ENCODE assay signal across 20 cellular contexts in the genomic region with DNA sequence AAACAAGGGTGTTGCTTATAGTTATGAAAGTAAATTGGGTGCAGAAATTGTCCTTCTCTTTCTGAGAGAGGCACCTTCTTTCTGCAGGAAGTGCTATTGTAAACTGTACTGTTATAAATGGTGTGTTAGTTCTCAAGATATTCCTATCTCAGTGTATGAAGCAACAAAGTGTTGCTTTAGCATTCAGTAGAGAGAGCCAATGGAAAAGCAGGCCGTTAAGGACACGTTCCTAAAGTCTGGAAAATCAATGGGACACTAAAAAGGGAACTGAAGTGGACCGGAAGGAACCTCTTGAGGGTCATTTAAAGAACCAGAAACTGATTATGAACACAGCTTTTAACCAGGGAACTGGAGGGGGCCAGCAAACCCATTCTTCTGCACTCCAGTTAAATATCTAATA.
"Had no signal": no experiment of that assay in that cellular context is flagged by ENCODE, and none has a peak within 500 bp of the region (broad histone marks: within the 10 kb centered on the region; RNA-seq: fewer than 3 reads in every experiment).

No MANE protein-coding gene starts in this region.

- H3K27me3 Mint-ChIP-seq: activated CD4-positive, alpha-beta T cell treated with anti-CD3 and anti-CD28 coated beads, Interleukin-2, amount 10 ng/mL, durations not matched to agents 7 days and 5 days; activated naive CD8-positive, alpha-beta T cell treated with anti-CD3 and anti-CD28 coated beads, Interleukin-2, amount 10 ng/mL, durations not matched to agents 7 days and 5 days; activated T-cell treated with anti-CD3 and anti-CD28 coated beads, Interleukin-2, amount 50 U/mL, for 24 hours; stimulated activated naive B cell treated with anti-CD40 and anti-IgM and Interleukin-4, amounts not matched to agents 10 μg/mL and 1 μg/mL and 100 μg/mL, for 72 hours had no signal

- H3K27ac Mint-ChIP-seq: activated CD4-positive, alpha-beta T cell treated with anti-CD3 and anti-CD28 coated beads, Interleukin-2, amount 10 ng/mL, durations not matched to agents 7 days and 5 days; activated CD8-positive, alpha-beta T cell treated with anti-CD3 and anti-CD28 coated beads, Interleukin-2, amount 10 ng/mL, durations not matched to agents 7 days and 5 days; activated naive CD8-positive, alpha-beta T cell treated with anti-CD3 and anti-CD28 coated beads, Interleukin-2, amount 10 ng/mL, durations not matched to agents 7 days and 5 days; activated T-cell treated with anti-CD3 and anti-CD28 coated beads, Interleukin-2, amount 50 U/mL, for 24 hours; activated T-helper 2 cell treated with anti-CD3 and anti-CD28 coated beads, Interferon-gamma antibody, Interleukin-2, Interleukin-4, amounts not matched to agents 10 μg/mL and 5 μg/mL and 100 μg/mL, durations not matched to agents 14 hours and 24 hours and 36 hours; stimulated activated naive B cell treated with anti-CD40 and anti-IgM and Interleukin-4, amounts not matched to agents 10 μg/mL and 1 μg/mL and 100 μg/mL, for 72 hours had no signal

- FAIRE-seq: keratinocyte, pancreas had no signal

- H3K4me1 Mint-ChIP-seq: activated CD4-positive, alpha-beta T cell treated with anti-CD3 and anti-CD28 coated beads, Interleukin-2, amount 10 ng/mL, durations not matched to agents 7 days and 5 days; activated naive CD8-positive, alpha-beta T cell treated with anti-CD3 and anti-CD28 coated beads, Interleukin-2, amount 10 ng/mL, durations not matched to agents 7 days and 5 days; stimulated activated naive B cell treated with anti-CD40 and anti-IgM and Interleukin-4, amounts not matched to agents 10 μg/mL and 1 μg/mL and 100 μg/mL, for 72 hours had no signal

- H3K27ac ChIP-seq: body of pancreas, colonic mucosa, gastrocnemius medialis, pancreas, sigmoid colon had no signal

- H3K36me3 ChIP-seq: colonic mucosa, gastrocnemius medialis, pancreas, sigmoid colon, spleen had no signal

- H3K27me3 ChIP-seq: body of pancreas, colonic mucosa, gastrocnemius medialis, pancreas, spleen had no signal

- H3K36me3 Mint-ChIP-seq: activated naive CD8-positive, alpha-beta T cell treated with anti-CD3 and anti-CD28 coated beads, Interleukin-2, amount 10 ng/mL, durations not matched to agents 7 days and 5 days; stimulated activated naive B cell treated with anti-CD40 and anti-IgM and Interleukin-4, amounts not matched to agents 10 μg/mL and 1 μg/mL and 100 μg/mL, for 72 hours had no signal

- H3K9me3 ChIP-seq: body of pancreas, colonic mucosa, gastrocnemius medialis, pancreas, sigmoid colon, spleen had no signal

- ATAC-seq: activated CD8-positive, alpha-beta T cell treated with anti-CD3 and anti-CD28 coated beads, Interleukin-2, amount 10 ng/mL, durations not matched to agents 7 days and 5 days; body of pancreas; gastrocnemius medialis; pancreas; stimulated activated naive B cell treated with anti-CD40 and anti-IgM and Interleukin-4, amounts not matched to agents 10 μg/mL and 1 μg/mL and 100 μg/mL, for 72 hours had no signal

- H3K9me3 Mint-ChIP-seq: activated CD4-positive, alpha-beta T cell treated with anti-CD3 and anti-CD28 coated beads, Interleukin-2, amount 10 ng/mL, durations not matched to agents 7 days and 5 days; activated naive CD8-positive, alpha-beta T cell treated with anti-CD3 and anti-CD28 coated beads, Interleukin-2, amount 10 ng/mL, durations not matched to agents 7 days and 5 days; activated T-cell treated with anti-CD3 and anti-CD28 coated beads, Interleukin-2, amount 50 U/mL, for 24 hours; activated T-helper 2 cell treated with anti-CD3 and anti-CD28 coated beads, Interferon-gamma antibody, Interleukin-2, Interleukin-4, amounts not matched to agents 10 μg/mL and 5 μg/mL and 100 μg/mL, durations not matched to agents 14 hours and 24 hours and 36 hours; stimulated activated naive B cell treated with anti-CD40 and anti-IgM and Interleukin-4, amounts not matched to agents 10 μg/mL and 1 μg/mL and 100 μg/mL, for 72 hours had no signal

- DNase-seq: activated CD4-positive, alpha-beta T cell treated with anti-CD3 and anti-CD28 coated beads, Interleukin-2, amount 10 ng/mL, durations not matched to agents 7 days and 5 days; activated CD8-positive, alpha-beta T cell treated with anti-CD3 and anti-CD28 coated beads, Interleukin-2, amount 10 ng/mL, durations not matched to agents 7 days and 5 days; activated naive CD4-positive, alpha-beta T cell treated with Interleukin-2 at 50 U/mL for 16 hours; activated naive CD8-positive, alpha-beta T cell treated with anti-CD3 and anti-CD28 coated beads, Interleukin-2, amount 10 ng/mL, durations not matched to agents 7 days and 5 days; activated T-cell treated with anti-CD3 and anti-CD28 coated beads, Interleukin-2, amount 50 U/mL, for 24 hours; amygdala; body of pancreas; central memory CD4-positive, alpha-beta T cell; colonic mucosa; gastrocnemius medialis; head of caudate nucleus; mammary epithelial cell; pancreas; sigmoid colon; spleen; stimulated activated CD4-positive, alpha-beta T cell treated with anti-CD3 and anti-CD28 coated beads, Interleukin-4, amount 100 ng/mL, for 4 hours; stimulated activated naive B cell treated with anti-CD40 and anti-IgM and Interleukin-4, amounts not matched to agents 10 μg/mL and 1 μg/mL and 100 μg/mL, for 72 hours; T1000 had no signal

- H3K4me1 ChIP-seq: body of pancreas, colonic mucosa, gastrocnemius medialis, pancreas had no signal

- H3K4me3 ChIP-seq: body of pancreas, colonic mucosa, gastrocnemius medialis, pancreas, sigmoid colon, spleen had no signal

- H3K4me3 Mint-ChIP-seq: activated CD4-positive, alpha-beta T cell treated with anti-CD3 and anti-CD28 coated beads, Interleukin-2, amount 10 ng/mL, durations not matched to agents 7 days and 5 days; activated CD8-positive, alpha-beta T cell treated with anti-CD3 and anti-CD28 coated beads, Interleukin-2, amount 10 ng/mL, durations not matched to agents 7 days and 5 days; activated naive CD8-positive, alpha-beta T cell treated with anti-CD3 and anti-CD28 coated beads, Interleukin-2, amount 10 ng/mL, durations not matched to agents 7 days and 5 days; activated T-cell treated with anti-CD3 and anti-CD28 coated beads, Interleukin-2, amount 50 U/mL, for 24 hours; stimulated activated naive B cell treated with anti-CD40 and anti-IgM and Interleukin-4, amounts not matched to agents 10 μg/mL and 1 μg/mL and 100 μg/mL, for 72 hours had no signal
